Comparison of ENCODE assay signal across 8 cellular contexts in the genomic region with DNA sequence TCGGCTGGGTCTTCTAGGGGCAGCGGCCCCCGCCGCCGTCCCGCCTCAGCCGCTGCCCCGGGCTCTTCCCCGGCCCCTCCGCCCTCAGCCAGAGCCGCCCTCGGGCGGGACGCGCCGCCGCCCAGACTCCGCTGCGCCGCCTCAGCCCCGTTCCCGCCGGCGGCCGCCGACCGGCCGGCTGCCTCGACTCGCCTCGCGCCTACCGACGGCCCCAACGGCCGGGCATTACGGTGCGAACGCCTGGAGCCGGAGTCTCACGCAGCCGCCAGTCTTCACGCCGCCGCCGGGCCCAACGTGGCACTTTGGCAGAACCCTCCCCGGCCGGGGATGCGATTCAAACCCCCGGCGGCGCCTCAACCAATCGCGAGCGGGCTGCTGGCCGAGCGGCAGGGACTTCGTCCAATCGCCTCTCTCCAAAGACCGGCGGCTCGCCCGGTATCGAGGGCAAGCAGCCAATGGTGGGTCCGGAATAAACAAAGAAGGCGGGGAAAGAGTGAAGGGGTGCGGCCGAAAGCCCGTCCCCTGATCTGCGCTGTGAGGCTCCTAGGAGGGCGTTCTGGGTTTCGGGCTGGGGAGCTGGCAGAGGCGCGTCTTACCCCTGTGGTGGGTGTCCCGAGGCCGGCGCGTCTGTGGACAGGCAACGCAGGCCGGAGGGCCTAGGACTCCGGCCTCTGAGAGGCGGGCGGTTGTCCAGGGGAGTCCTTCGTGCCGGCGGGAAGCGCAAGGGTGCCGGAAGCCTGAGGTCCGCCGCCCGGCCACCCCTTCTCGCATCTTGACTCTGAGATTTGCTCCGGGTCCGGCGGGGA. TPM values are rescaled to one million over a fixed set of nuclear protein-coding genes. Genes with fewer than 3 reads are reported as not detected.
DNase-seq lines count a peak whose midpoint lies in the region; ATAC-seq and TF ChIP-seq lines count a peak whose summit lies in the region.

A gene (minus strand): TSS at position 309 of the 806 bp plus-strand sequence. CDS start 310 bp downstream, outside the sequence.

- H3K27ac Mint-ChIP-seq in neural progenitor cell = peak within 1 kb of the TSS; percentile 2

- H3K4me2 ChIP-seq in neural progenitor cell = peak within 1 kb of the TSS; percentile 98

- peaks cover 31% of the 10 kb centered on the region for H3K4me1 Mint-ChIP-seq in neural progenitor cell

- H3K9me3 ChIP-seq in SJSA1 (replicated peaks) (no peaks in the 10 kb centered on the region), neural progenitor cell (ENCODE audit: low read depth) (no peaks in the 10 kb centered on the region), stomach smooth muscle (ENCODE audit: control insufficient read depth in 2 of 2, low read length in 2 of 2) (no peaks in the 10 kb centered on the region)

- H3K9ac ChIP-seq in neural progenitor cell (no peak within 1 kb of the TSS), stomach smooth muscle (ENCODE audit: low read length in 2 of 2) (peak within 1 kb of the TSS; percentile 89 to 95)

- H3K9me3 Mint-ChIP-seq in neural progenitor cell = no peaks in the 10 kb centered on the region

- H3K36me3 Mint-ChIP-seq in neural progenitor cell = no peaks in the 10 kb centered on the region

- H3K4me1 ChIP-seq in SJSA1 (replicated peaks) (peaks cover 25% of the 10 kb centered on the region), foreskin keratinocyte (peaks cover 33% of the 10 kb centered on the region), neural progenitor cell (peaks cover 29% of the 10 kb centered on the region), stomach smooth muscle (ENCODE audit: control insufficient read depth, insufficient read depth, low read length) (peaks cover 16% of the 10 kb centered on the region)

- peaks cover 33% of the 10 kb centered on the region for H3F3A ChIP-seq in neural progenitor cell (ENCODE audit: low read depth)

- peak; percentile 93 for ATAC-seq in foreskin keratinocyte

- H3K27me3 Mint-ChIP-seq in neural progenitor cell (ENCODE audit: insufficient read depth, low read depth) = peaks cover 7% of the 10 kb centered on the region

- DNase-seq in GM04503 (ENCODE audit: low read depth) (peak; percentile 78), HFF-Myc (ENCODE audit: extremely low read depth, low read depth) (peak; percentile 89), MV-4-11 (lab: John Stamatoyannopoulos, UW) (peak; percentile 95), SJSA1 (ENCODE audit: low read depth in 1 of 2, low spot score in 2 of 2) (peak; percentile 98), foreskin keratinocyte (peak; percentile 84 to 92), neural progenitor cell (ENCODE audit: low spot score) (peak; percentile 99)
- peak; percentile 98 for DNase-seq in activated gamma-delta T cell treated with anti-CD3 and anti-CD28 coated beads, Interleukin-2, amount 50 U/mL, for 16 hours (ENCODE audit: low read depth)

- H3K36me3 ChIP-seq in SJSA1 = peaks cover 38% of the 10 kb centered on the region
- H3K36me3 ChIP-seq in neural progenitor cell = no peaks in the 10 kb centered on the region
- H3K36me3 ChIP-seq in stomach smooth muscle (ENCODE audit: control insufficient read depth in 2 of 2, insufficient read depth in 2 of 2, low read length in 2 of 2) = no peaks in the 10 kb centered on the region

- H2AFZ ChIP-seq in neural progenitor cell (replicated peaks) = peak within 1 kb of the TSS; percentile 97

- H3K4me3 Mint-ChIP-seq in neural progenitor cell = peak within 1 kb of the TSS; percentile 98

- H3K27ac ChIP-seq in SJSA1 (peak within 1 kb of the TSS; percentile 69), foreskin keratinocyte (peak within 1 kb of the TSS; percentile 73), neural progenitor cell (peak within 1 kb of the TSS; percentile 5), stomach smooth muscle (ENCODE audit: low read length) (peak within 1 kb of the TSS; percentile 88)

- TF ChIP-seq CTCF in HFF-Myc (IDR thresholded peaks at IDR 0.05; ENCODE audit: low read depth, low read length, missing control alignments) (no peak), foreskin keratinocyte (conservative IDR thresholded peaks at IDR 0.05) (no peak), neural progenitor cell (IDR thresholded peaks at IDR 0.05) (no peak)

- H3K27me3 ChIP-seq in SJSA1 (replicated peaks) = no peaks in the 10 kb centered on the region
- H3K27me3 ChIP-seq in foreskin keratinocyte = no peaks in the 10 kb centered on the region
- H3K27me3 ChIP-seq in neural progenitor cell = peaks cover 30% of the 10 kb centered on the region
- H3K27me3 ChIP-seq in stomach smooth muscle (ENCODE audit: control insufficient read depth in 1 of 2, insufficient read depth in 2 of 2, low read length in 2 of 2) = no peaks in the 10 kb centered on the region

- H3K4me3 ChIP-seq in HFF-Myc (replicated peaks; ENCODE audit: low read depth, low read length) = peak within 1 kb of the TSS; percentile 63
- H3K4me3 ChIP-seq in SJSA1 = peak within 1 kb of the TSS; percentile 92
- peak within 1 kb of the TSS; percentile 74 for H3K4me3 ChIP-seq in neural progenitor cell
- H3K4me3 ChIP-seq in stomach smooth muscle (ENCODE audit: low read length in 2 of 2) = peak within 1 kb of the TSS; percentile 69 to 88

- H3K79me2 ChIP-seq in neural progenitor cell (ENCODE audit: low read depth) = peaks cover 36% of the 10 kb centered on the region

- peaks cover 37% of the 10 kb centered on the region for H4K20me1 ChIP-seq in neural progenitor cell (ENCODE audit: low read depth)

RNA-seq across cellular contexts. Expression of the gene that starts here (rescaled TPM):
- 24.7 and 32.0 TPM in 2 replicates for total RNA-seq in SJSA1 (2014; rRNA removed; shearing (Covaris generic))
- total RNA-seq in foreskin keratinocyte = 28.5 and 32.6 TPM in 2 replicates
- polyA plus RNA-seq in foreskin keratinocyte = 13.3 and 19.4 TPM in 2 replicates
- total RNA-seq in neural progenitor cell (ENCODE audit: low replicate concordance) = 20.4 and 28.0 TPM in 2 replicates

Comparison
In these comparisons a context has a peak if more than half of its experiments do, and no peak if none do; other contexts are left out.
1. Peak in every context shown above with its lines: DNase-seq, ATAC-seq, H3K4me3 ChIP-seq and H3K27ac ChIP-seq.
2. H3K27ac ChIP-seq: peak in every context shown above with its lines; median percentile 88 in stomach smooth muscle; 73 in foreskin keratinocyte; 69 in SJSA1; 5 in neural progenitor cell.